ENCODE assay signal across 9 cellular contexts in genomic region chrX:148381603-148382002, GRCh38.
A peak's percentile ranks its signal among the peaks of the same experiment; 100 is the strongest.
DNase-seq lines count a peak whose midpoint lies in the region; ATAC-seq lines count a peak whose summit lies in the region.
"Had no signal": no experiment of that assay in that cellular context is flagged by ENCODE, and none has a peak within 500 bp of the region (broad histone marks: within the 10 kb centered on the region; RNA-seq: fewer than 3 reads in every experiment).

No MANE protein-coding gene starts in this region.

- H3K9ac ChIP-seq in BLaER1 treated with 17β-estradiol and CSF1 and Interleukin-3, amounts not matched to agents 10 nM and 100 nM: peak overlapping the region; percentile 62 to 82 (median 75); a peak in 21 of 22 replicates

- H3K27me3 Mint-ChIP-seq in activated T-helper 17 cell treated with anti-CD3 and anti-CD28 coated beads, Interleukin-2, amount 50 U/mL, for 72 hours: no peaks in the 10 kb centered on the region

- H3K36me3 ChIP-seq in BLaER1 treated with 17β-estradiol and CSF1 and Interleukin-3, amounts not matched to agents 10 nM and 100 nM: no peaks in the 10 kb centered on the region; a peak in 1 of 22 replicates
- H3K36me3 ChIP-seq: MG63 had no signal

- H3K27ac ChIP-seq in BLaER1 treated with 17β-estradiol and CSF1 and Interleukin-3, amounts not matched to agents 10 nM and 100 nM: peak overlapping the region; percentile 49 to 92 (median 86); a peak in 21 of 22 replicates

- no peaks in the 10 kb centered on the region for H3K27me3 ChIP-seq in BLaER1 treated with 17β-estradiol and CSF1 and Interleukin-3, amounts not matched to agents 10 nM and 100 nM
- H3K27me3 ChIP-seq: MG63 had no signal

- H3K4me1 ChIP-seq in BLaER1 treated with 17β-estradiol and CSF1 and Interleukin-3, amounts not matched to agents 10 nM and 100 nM: peaks cover 25 to 41% (median 33%) of the 10 kb centered on the region in 10 experiments

- H3K4me3 ChIP-seq in BLaER1 treated with 17β-estradiol and CSF1 and Interleukin-3, amounts not matched to agents 10 nM and 100 nM: peak overlapping the region; percentile 39 to 65 (median 50)
- H3K4me3 ChIP-seq: MG63 had no signal

- no peaks in the 10 kb centered on the region; a peak in 1 of 22 replicates for H4K20me1 ChIP-seq in BLaER1 treated with 17β-estradiol and CSF1 and Interleukin-3, amounts not matched to agents 10 nM and 100 nM

- peak overlapping the region; percentile 92 for H3K27ac Mint-ChIP-seq in activated T-helper 17 cell treated with anti-CD3 and anti-CD28 coated beads, Interleukin-2, amount 50 U/mL, for 72 hours

- peak; percentile 20 for ATAC-seq in GM19372 (IDR thresholded peaks at IDR 0.05; ENCODE audit: low read depth, unreplicated experiment)
- ATAC-seq in HG03103 (IDR thresholded peaks at IDR 0.05; ENCODE audit: low read depth, unreplicated experiment): peak; percentile 12
- ATAC-seq in activated T-helper 17 cell treated with anti-CD3 and anti-CD28 coated beads, Interleukin-2, amount 50 U/mL, for 72 hours (replicated peaks): peak; percentile 75
- ATAC-seq in left colon: no peak

- peak overlapping the region; percentile 80 for H3K4me3 Mint-ChIP-seq in activated T-helper 17 cell treated with anti-CD3 and anti-CD28 coated beads, Interleukin-2, amount 50 U/mL, for 72 hours

- intact Hi-C loops in left colon (cut with DNase I, micrococcal nuclease): no loop called here

- peak overlapping the region; percentile 75 to 97 (median 89) for H3K4me2 ChIP-seq in BLaER1 treated with 17β-estradiol and CSF1 and Interleukin-3, amounts not matched to agents 10 nM and 100 nM

- no peaks in the 10 kb centered on the region for H3K36me3 Mint-ChIP-seq in activated T-helper 17 cell treated with anti-CD3 and anti-CD28 coated beads, Interleukin-2, amount 50 U/mL, for 72 hours (ENCODE audit: low read depth)

- peaks cover 8% of the 10 kb centered on the region for H3K4me1 Mint-ChIP-seq in activated T-helper 17 cell treated with anti-CD3 and anti-CD28 coated beads, Interleukin-2, amount 50 U/mL, for 72 hours

- H3K9me3 Mint-ChIP-seq in activated T-helper 17 cell treated with anti-CD3 and anti-CD28 coated beads, Interleukin-2, amount 50 U/mL, for 72 hours: no peaks in the 10 kb centered on the region

- DNase-seq in retina (no peak), left colon (no peak), NCI-H226 (no peak)
- DNase-seq in stimulated activated CD4-positive, alpha-beta T cell treated with anti-CD3 and anti-CD28 coated beads, Interleukin-2, amount 100 ng/mL, for 48 hours: no peak
- DNase-seq: MG63 had no signal

- peaks cover 8 to 50% (median 38%) of the 10 kb centered on the region in 11 experiments for H3K9me3 ChIP-seq in BLaER1 treated with 17β-estradiol and CSF1 and Interleukin-3, amounts not matched to agents 10 nM and 100 nM (replicated peaks in 1 of 11)
- H3K9me3 ChIP-seq: MG63 had no signal
